In genomic region chr22:20536590-20537324, GRCh38 we compare ENCODE assay signal across 9 cellular contexts. TPM values are rescaled to one million over a fixed set of nuclear protein-coding genes. Genes with fewer than 3 reads are reported as not detected.
A peak's percentile ranks its signal among the peaks of the same experiment; 100 is the strongest.
DNase-seq lines count a peak whose midpoint lies in the region; TF ChIP-seq lines count a peak whose summit lies in the region.
"Had no signal": no experiment of that assay in that cellular context is flagged by ENCODE, and none has a peak within 500 bp of the region (broad histone marks: within the 10 kb centered on the region; RNA-seq: fewer than 3 reads in every experiment).

No MANE protein-coding gene starts in this region.

- H3K4me3 ChIP-seq in H7 (ENCODE audit: insufficient read depth, low read depth, low read length) = no peak overlapping the region
- H3K4me3 ChIP-seq: left lung had no signal

- peak; percentile 35 for DNase-seq in DMS 273 treated with DMSO at 0.1 percent for 48 hours (lab: John Stamatoyannopoulos, UW)
- peak; percentile 27 for DNase-seq in NCI-H1105 treated with DMSO at 0.1 percent for 48 hours (lab: John Stamatoyannopoulos, UW)
- DNase-seq in chondrocyte (ENCODE audit: low spot score) = peak; percentile 62
- DNase-seq in neural crest cell (ENCODE audit: low read depth, low spot score) = no peak
- no peak for DNase-seq in hepatic stellate cell (ENCODE audit: low spot score)
- DNase-seq in NCI-H526 treated with DMSO at 0.1 percent for 48 hours (lab: John Stamatoyannopoulos, UW) = no peak
- no peak for DNase-seq in H7
- DNase-seq in RPMI8226 = no peak
- DNase-seq: left lung had no signal

- peaks cover 1% of the 10 kb centered on the region for H3K36me3 ChIP-seq in H7 (replicated peaks; ENCODE audit: control insufficient read depth, insufficient read depth, low read length)

- no peaks in the 10 kb centered on the region for H3K9me3 Mint-ChIP-seq in chondrocyte (ENCODE audit: low read depth)
- no peaks in the 10 kb centered on the region for H3K9me3 Mint-ChIP-seq in neural crest cell

- H3K36me3 Mint-ChIP-seq in chondrocyte (ENCODE audit: low read depth) (peaks cover 17% of the 10 kb centered on the region), neural crest cell (ENCODE audit: low read depth) (peaks cover 13% of the 10 kb centered on the region)

- TF ChIP-seq CTCF in chondrocyte (IDR thresholded peaks at IDR 0.05) = no peak
- no peak for TF ChIP-seq CTCF in neural crest cell (conservative IDR thresholded peaks at IDR 0.05)

- H3K27me3 ChIP-seq in H7 (ENCODE audit: control insufficient read depth, insufficient read depth, low read length) = no peaks in the 10 kb centered on the region
- H3K27me3 ChIP-seq: left lung had no signal

- no peaks in the 10 kb centered on the region for H3K27me3 Mint-ChIP-seq in chondrocyte (ENCODE audit: low read depth)
- H3K27me3 Mint-ChIP-seq in neural crest cell (ENCODE audit: low read depth) = no peaks in the 10 kb centered on the region

- H3K27ac Mint-ChIP-seq in chondrocyte (ENCODE audit: unreplicated experiment) (peak overlapping the region; percentile 85), neural crest cell (ENCODE audit: unreplicated experiment) (peak overlapping the region; percentile 78)

- H3K4me3 Mint-ChIP-seq in chondrocyte (ENCODE audit: unreplicated experiment) = no peak overlapping the region
- H3K4me3 Mint-ChIP-seq in neural crest cell = no peak overlapping the region

- H3K4me1 Mint-ChIP-seq in chondrocyte (ENCODE audit: low read depth) (peaks cover 51% of the 10 kb centered on the region), neural crest cell (peaks cover 30% of the 10 kb centered on the region)

RNA-seq across cellular contexts. Expression of gene MED15, which starts 29.3 kb away (rescaled TPM):
- total RNA-seq in chondrocyte (105 to 111 TPM (median 110 TPM) in 3 replicates), neural crest cell (78.6 and 84.5 TPM in 2 replicates)
- 24.4 and 25.3 TPM in 2 replicates for total RNA-seq in H7 (2014; rRNA removed; shearing (Covaris generic))

RNA-seq across cellular contexts. Expression of gene KLHL22, which starts 41.2 kb away (rescaled TPM):
- 37.3 to 49.3 TPM (median 37.7 TPM) in 3 replicates for total RNA-seq in chondrocyte
- 42.5 and 48.9 TPM in 2 replicates for total RNA-seq in neural crest cell
- 21.4 and 28.9 TPM in 2 replicates for total RNA-seq in H7 (2014; rRNA removed; shearing (Covaris generic))

Comparison
In these comparisons a context has a peak if more than half of its experiments do, and no peak if none do; other contexts are left out.
1. DNase-seq: peak in DMS 273 treated with DMSO at 0.1 percent for 48 hours (single experiment), NCI-H1105 treated with DMSO at 0.1 percent for 48 hours (single experiment) and chondrocyte (single experiment); none in neural crest cell (single experiment), hepatic stellate cell (single experiment), NCI-H526 treated with DMSO at 0.1 percent for 48 hours (single experiment), H7 (single experiment) and RPMI8226 (single experiment).